ENCODE assay signal across 15 cellular contexts in the genomic region with DNA sequence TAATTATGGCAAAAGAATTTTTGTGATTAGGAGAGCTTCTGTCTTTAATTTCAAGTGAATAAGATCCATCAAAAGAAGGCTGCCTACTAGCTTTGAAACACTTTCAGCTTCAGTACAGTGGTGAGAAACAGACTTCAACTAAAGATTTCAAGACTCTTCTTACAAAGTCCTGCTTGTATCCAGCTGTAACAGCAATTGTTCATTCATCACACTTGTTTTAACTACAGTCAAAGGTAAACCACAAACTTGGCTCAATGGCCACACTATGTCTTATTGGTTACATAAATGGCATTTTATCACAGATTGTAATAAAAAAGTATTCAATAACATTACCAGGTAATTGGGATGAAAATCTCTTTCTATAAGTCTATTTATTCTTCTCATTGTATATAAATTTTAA. TPM values are rescaled to one million over a fixed set of nuclear protein-coding genes. Genes with fewer than 3 reads are reported as not detected.
DNase-seq lines count a peak whose midpoint lies in the region; ATAC-seq and TF ChIP-seq lines count a peak whose summit lies in the region.
"Had no signal": no experiment of that assay in that cellular context is flagged by ENCODE, and none has a peak within 500 bp of the region (broad histone marks: within the 10 kb centered on the region; RNA-seq: fewer than 3 reads in every experiment).

No MANE protein-coding gene starts in this region.

- TF ChIP-seq RAD21 in SK-N-SH (IDR thresholded peaks at IDR 0.05; ENCODE audit: low read length), result no peak

- POLR2A ChIA-PET in SK-N-SH (lab: Yijun Ruan, JAX), result no interaction called here

- H3K36me3 ChIP-seq in SK-N-SH (replicated peaks in 1 of 2; ENCODE audit: control insufficient read depth in 1 of 2, insufficient read depth in 2 of 2, low read length in 1 of 2) (no peaks in the 10 kb centered on the region), skeletal muscle satellite cell (ENCODE audit: insufficient read depth, low read length) (no peaks in the 10 kb centered on the region)
- H3K36me3 ChIP-seq: tibial nerve had no signal

- H3F3A ChIP-seq in SK-N-SH (replicated peaks; ENCODE audit: insufficient read depth), result peaks cover 3% of the 10 kb centered on the region

- H3K9me3 ChIP-seq in SK-N-SH (0 out of 2 replicates have a peak, but pooled peaks cover 3% of the 10 kb centered on the region), skeletal muscle satellite cell (replicated peaks; ENCODE audit: low read length) (no peaks in the 10 kb centered on the region)
- H3K9me3 ChIP-seq: tibial nerve had no signal

- H3K4me2 ChIP-seq in SK-N-SH (no peak overlapping the region), skeletal muscle satellite cell (ENCODE audit: low read length) (peak overlapping the region; percentile 72)

- no peak overlapping the region for H2AFZ ChIP-seq in SK-N-SH (ENCODE audit: low read depth)

- no peaks in the 10 kb centered on the region for H3K27me3 ChIP-seq in SK-N-SH (ENCODE audit: insufficient read depth)
- H3K27me3 ChIP-seq in skeletal muscle satellite cell (ENCODE audit: control insufficient read depth, insufficient read depth, low read length), result no peaks in the 10 kb centered on the region
- H3K27me3 ChIP-seq: tibial nerve had no signal

- intact Hi-C loops in Right ventricle myocardium superior (cut with DNase I), result no loop called here

- H3K4me1 ChIP-seq in SK-N-SH (ENCODE audit: control insufficient read depth in 1 of 2, insufficient read depth in 2 of 2, low read depth in 1 of 2, low read length in 1 of 2) (0 out of 4 replicates have a peak, but pooled peaks cover 0 to 5% of the 10 kb centered on the region in 2 experiments), skeletal muscle satellite cell (ENCODE audit: control insufficient read depth, insufficient read depth, low read length) (peaks cover 26% of the 10 kb centered on the region)

- no peak for TF ChIP-seq CTCF in SK-N-SH (IDR thresholded peaks at IDR 0.05)

- H3K9ac ChIP-seq in SK-N-SH, result no peak overlapping the region
- peak overlapping the region; percentile 2 for H3K9ac ChIP-seq in skeletal muscle satellite cell (ENCODE audit: low read depth, low read length)

- no peaks in the 10 kb centered on the region for H4K20me1 ChIP-seq in SK-N-SH (ENCODE audit: insufficient read depth)

- H3K9me2 ChIP-seq in SK-N-SH, result no peaks in the 10 kb centered on the region

- DNase-seq in H4 (ENCODE audit: low spot score) (peak; percentile 33), SK-N-SH (no peak), fibroblast of peridontal ligament (ENCODE audit: extremely low read depth) (peak; percentile 25), NCI-H2171 (lab: John Stamatoyannopoulos, UW) (no peak), Right ventricle myocardium superior (no peak), hepatic stellate cell (ENCODE audit: low spot score) (no peak)
- DNase-seq: activated CD4-positive, alpha-beta T cell treated with anti-CD3 and anti-CD28 coated beads, Interleukin-2, amount 10 ng/mL, durations not matched to agents 7 days and 5 days; activated naive CD8-positive, alpha-beta T cell treated with anti-CD3 and anti-CD28 coated beads for 36 hours; activated T-cell treated with anti-CD3 and anti-CD28 coated beads, Interleukin-2, amount 50 U/mL, for 24 hours; naive thymus-derived CD8-positive, alpha-beta T cell; NCI-H2081 treated with DMSO at 0.1 percent for 48 hours; stimulated activated CD4-positive, alpha-beta T cell treated with anti-CD3 and anti-CD28 coated beads, Interleukin-1b, Interleukin-23, amount 100 ng/mL, for 48 hours had no signal

- H3K79me2 ChIP-seq in SK-N-SH (ENCODE audit: insufficient read depth), result no peaks in the 10 kb centered on the region

- H3K27ac ChIP-seq in SK-N-SH (ENCODE audit: low read depth in 2 of 2, low read length in 1 of 2), result peak overlapping the region in 1 of 2 experiments; percentile 30; a peak in 1 of 4 replicates

- H3K4me3 ChIP-seq in SK-N-SH (ENCODE audit: low read depth in 2 of 2, low read length in 1 of 2) (no peak overlapping the region), skeletal muscle satellite cell (ENCODE audit: low read length) (peak overlapping the region; percentile 52)

- CTCF ChIA-PET in SK-N-SH (lab: Yijun Ruan, JAX), result no interaction called here

- no peak for TF ChIP-seq EP300 in SK-N-SH (IDR thresholded peaks at IDR 0.05; ENCODE audit: borderline replicate concordance in 1 of 2, low read depth in 1 of 2, low read length in 1 of 2)

- ATAC-seq in GM18498 (IDR thresholded peaks at IDR 0.05; ENCODE audit: unreplicated experiment) (no peak), Right ventricle myocardium superior (ENCODE audit: poor library complexity) (no peak)
- ATAC-seq: naive thymus-derived CD8-positive, alpha-beta T cell had no signal

TF ChIP-seq in SK-N-SH, 30 proteins besides CTCF, POLR2A, EP300 and RAD21:
- TF ChIP-seq NFIC (IDR thresholded peaks at IDR 0.05; ENCODE audit: borderline replicate concordance) (peak; percentile 13; the same call in 1 of the 2 replicates), TEAD4 (IDR thresholded peaks at IDR 0.05; ENCODE audit: borderline replicate concordance, insufficient read depth) (no peak)
TF ChIP-seq in SK-N-SH: peak in this region for 1.

RNA-seq across cellular contexts. Expression of a gene that starts 59.2 kb away (rescaled TPM):
- total RNA-seq in H4 (2014; rRNA removed; shearing (Covaris generic)), result 15.1 and 21.9 TPM in 2 replicates
- 3.6 and 4.8 TPM in 2 replicates for polyA plus RNA-seq in SK-N-SH (2012; rRNA removed)
- polyA plus RNA-seq in SK-N-SH (2012; cell fraction: cytosol; rRNA removed), result 5.1 TPM in 2 replicates
- 3.8 and 4.9 TPM in 2 replicates for polyA plus RNA-seq in SK-N-SH (2012; cell fraction: nucleus; rRNA removed)
- total RNA-seq in skeletal muscle satellite cell (2012; rRNA removed), result 15.3 and 16.0 TPM in 2 replicates
- total RNA-seq in Right ventricle myocardium superior, result 6.5 TPM

Comparison
In these comparisons a context has a peak if more than half of its experiments do, and no peak if none do; other contexts are left out.
1. DNase-seq: peak in H4 (single experiment) and fibroblast of peridontal ligament (single experiment); none in SK-N-SH (single experiment), NCI-H2171 (single experiment), Right ventricle myocardium superior (single experiment) and hepatic stellate cell (single experiment).